In genomic region chr2:200383380-200384110, GRCh38 we compare ENCODE assay signal across 8 cellular contexts.
DNase-seq lines count a peak whose midpoint lies in the region; ATAC-seq and TF ChIP-seq lines count a peak whose summit lies in the region.

No MANE protein-coding gene starts in this region.

- peak; percentile 77 for DNase-seq in fibroblast of mammary gland (ENCODE audit: low read depth)
- DNase-seq in skeletal muscle cell (ENCODE audit: low read depth) = peak; percentile 48
- no peak for DNase-seq in inferior parietal cortex (ENCODE audit: extremely low spot score)
- DNase-seq in tibial artery = no peak

- peak overlapping the region; percentile 81 for H3K27ac Mint-ChIP-seq in T-helper 1 cell treated with Interleukin-12 subunit alpha and Interleukin-12 subunit beta and Interleukin-4 antibody, amounts not matched to agents 30 μg/mL and 1 μg/mL, for 36 hours

- H3K9me3 ChIP-seq in tibial artery = no peaks in the 10 kb centered on the region

- H2AFZ ChIP-seq in ACC112 (ENCODE audit: low read length, unreplicated experiment) = peak overlapping the region; percentile 36

- H3K27ac ChIP-seq in ACC112 (ENCODE audit: low read depth, low read length) (peak overlapping the region; percentile 93), tibial artery (peak overlapping the region in 1 of 2 donors; percentile 21)

- H3K79me2 ChIP-seq in ACC112 (ENCODE audit: control insufficient read depth, insufficient read depth, low read length, unreplicated experiment) = peaks cover 52% of the 10 kb centered on the region

- peak; percentile 79 for ATAC-seq in GM18517 (IDR thresholded peaks at IDR 0.05; ENCODE audit: unreplicated experiment)
- peak; percentile 80 for ATAC-seq in HG03432 (IDR thresholded peaks at IDR 0.05; ENCODE audit: unreplicated experiment)

- TF ChIP-seq CTCF in fibroblast of mammary gland (conservative IDR thresholded peaks at IDR 0.05; ENCODE audit: control insufficient read depth, insufficient read depth, low read depth, low read length) (no peak), tibial artery (IDR thresholded peaks at IDR 0.05) (no peak)

- H3K27me3 ChIP-seq in ACC112 (ENCODE audit: insufficient read depth, low read length) (no peaks in the 10 kb centered on the region), tibial artery (no peaks in the 10 kb centered on the region)

- H3K4me1 Mint-ChIP-seq in T-helper 1 cell treated with Interleukin-12 subunit alpha and Interleukin-12 subunit beta and Interleukin-4 antibody, amounts not matched to agents 30 μg/mL and 1 μg/mL, for 36 hours (ENCODE audit: low read depth) = peaks cover 35% of the 10 kb centered on the region

- H3K36me3 ChIP-seq in ACC112 (ENCODE audit: insufficient read depth, low read length) = peaks cover 13% of the 10 kb centered on the region
- H3K36me3 ChIP-seq in tibial artery = no peaks in the 10 kb centered on the region

- H3K4me3 Mint-ChIP-seq in T-helper 1 cell treated with Interleukin-12 subunit alpha and Interleukin-12 subunit beta and Interleukin-4 antibody, amounts not matched to agents 30 μg/mL and 1 μg/mL, for 36 hours = peak overlapping the region; percentile 84

- H3K9me3 Mint-ChIP-seq in T-helper 1 cell treated with Interleukin-12 subunit alpha and Interleukin-12 subunit beta and Interleukin-4 antibody, amounts not matched to agents 30 μg/mL and 1 μg/mL, for 36 hours = no peaks in the 10 kb centered on the region

- peaks cover 15% of the 10 kb centered on the region for H3K36me3 Mint-ChIP-seq in T-helper 1 cell treated with Interleukin-12 subunit alpha and Interleukin-12 subunit beta and Interleukin-4 antibody, amounts not matched to agents 30 μg/mL and 1 μg/mL, for 36 hours (ENCODE audit: low read depth)

- H3K4me1 ChIP-seq in ACC112 (ENCODE audit: control insufficient read depth, insufficient read depth, low read length, unreplicated experiment) (peaks cover 50% of the 10 kb centered on the region), tibial artery (peaks cover 0 to 52% (median 25%) of the 10 kb centered on the region in 4 donors)

- H3K27me3 Mint-ChIP-seq in T-helper 1 cell treated with Interleukin-12 subunit alpha and Interleukin-12 subunit beta and Interleukin-4 antibody, amounts not matched to agents 30 μg/mL and 1 μg/mL, for 36 hours (ENCODE audit: low read depth) = no peaks in the 10 kb centered on the region

- intact Hi-C loops in tibial artery (cut with DNase I; ENCODE audit: low total_unique reads) = no loop called here

- H3K4me3 ChIP-seq in ACC112 (ENCODE audit: low read depth, low read length) (peak overlapping the region; percentile 56), fibroblast of mammary gland (ENCODE audit: control insufficient read depth, low read depth, low read length) (no peak overlapping the region), skeletal muscle cell (ENCODE audit: low read depth, low read length) (no peak overlapping the region), tibial artery (peak overlapping the region in 1 of 2 donors; percentile 16)

Comparison
In these comparisons a context has a peak if more than half of its experiments do, and no peak if none do; other contexts are left out.
1. DNase-seq: peak in fibroblast of mammary gland (single experiment) and skeletal muscle cell (single experiment); none in inferior parietal cortex (single experiment) and tibial artery (0 of 2).